Comparison of ENCODE assay signal across 24 cellular contexts in the genomic region with DNA sequence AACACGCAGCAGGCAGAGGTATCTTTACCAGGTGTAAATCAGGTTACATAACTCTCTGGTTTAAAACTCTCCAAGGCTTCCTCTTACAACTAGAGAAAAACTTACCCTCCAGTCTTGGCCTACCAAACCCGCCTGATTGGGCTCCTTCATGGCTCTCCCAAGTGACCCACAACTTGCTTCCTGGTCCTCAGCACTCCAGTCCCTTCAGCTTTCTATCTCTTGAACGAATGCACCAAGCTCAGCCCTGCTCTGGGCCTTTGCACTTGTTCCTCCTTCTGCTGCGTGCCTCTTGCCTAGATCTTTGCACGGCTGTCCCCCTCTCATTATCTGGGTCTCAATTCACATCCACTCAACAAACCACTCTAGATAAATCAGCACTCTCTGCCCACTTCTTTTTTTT. TPM values are rescaled to one million over a fixed set of nuclear protein-coding genes. Genes with fewer than 3 reads are reported as not detected.
DNase-seq lines count a peak whose midpoint lies in the region; ATAC-seq and TF ChIP-seq lines count a peak whose summit lies in the region.
"Had no signal": no experiment of that assay in that cellular context is flagged by ENCODE, and none has a peak within 500 bp of the region (broad histone marks: within the 10 kb centered on the region; RNA-seq: fewer than 3 reads in every experiment).

No MANE protein-coding gene starts in this region.

- no peaks in the 10 kb centered on the region for H3K36me3 ChIP-seq in CD8-positive, alpha-beta memory T cell (ENCODE audit: insufficient read depth, low read length)
- H3K36me3 ChIP-seq in prostate gland (no peaks in the 10 kb centered on the region), MM.1S (replicated peaks; ENCODE audit: insufficient read depth, low read length) (no peaks in the 10 kb centered on the region)
- H3K36me3 ChIP-seq: BLaER1, thyroid gland had no signal

- no peak overlapping the region for H3K4me2 ChIP-seq in MM.1S (ENCODE audit: low read depth, low read length)
- H3K4me2 ChIP-seq: PC-9 had no signal

- no peak overlapping the region for H3K9ac ChIP-seq in MM.1S (ENCODE audit: low read length)
- H3K9ac ChIP-seq: BLaER1 had no signal

- intact Hi-C loops in prostate gland (cut with DNase I): no loop called here

- no peak overlapping the region for H3K4me3 ChIP-seq in CD8-positive, alpha-beta memory T cell (ENCODE audit: low read length)
- H3K4me3 ChIP-seq in prostate gland (no peak overlapping the region), MM.1S (ENCODE audit: low read length) (no peak overlapping the region)
- H3K4me3 ChIP-seq: BLaER1, PC-9, thyroid gland had no signal

- H3K36me3 Mint-ChIP-seq in activated naive CD8-positive, alpha-beta T cell: no peaks in the 10 kb centered on the region
- no peaks in the 10 kb centered on the region for H3K36me3 Mint-ChIP-seq in activated naive CD8-positive, alpha-beta T cell treated with anti-CD3 and anti-CD28 coated beads, Interleukin-2, amount 50 U/mL, for 24 hours (ENCODE audit: low read depth)
- peaks cover 0 to 13% (median 3%) of the 10 kb centered on the region in 3 donors for H3K36me3 Mint-ChIP-seq in CD8-positive, alpha-beta memory T cell
- no peaks in the 10 kb centered on the region for H3K36me3 Mint-ChIP-seq in central memory CD8-positive, alpha-beta T cell (ENCODE audit: insufficient read depth)

- no peak overlapping the region for H2AFZ ChIP-seq in MM.1S (ENCODE audit: low read length)
- H2AFZ ChIP-seq: PC-9 had no signal

- no peak for ATAC-seq in activated naive CD8-positive, alpha-beta T cell treated with anti-CD3 and anti-CD28 coated beads, Interleukin-2, amount 50 U/mL, for 24 hours
- no peak for ATAC-seq in central memory CD8-positive, alpha-beta T cell (replicated peaks; ENCODE audit: extremely low read depth, poor library complexity, severe bottlenecking)
- ATAC-seq: HCT116 had no signal

- no peaks in the 10 kb centered on the region for H3K79me2 ChIP-seq in MM.1S (ENCODE audit: low read length)

- H3K4me1 Mint-ChIP-seq in activated naive CD8-positive, alpha-beta T cell (ENCODE audit: low read depth): peaks cover 29% of the 10 kb centered on the region
- peaks cover 27% of the 10 kb centered on the region for H3K4me1 Mint-ChIP-seq in activated naive CD8-positive, alpha-beta T cell treated with anti-CD3 and anti-CD28 coated beads, Interleukin-2, amount 50 U/mL, for 24 hours
- H3K4me1 Mint-ChIP-seq in CD8-positive, alpha-beta memory T cell: peaks cover 51 to 80% (median 77%) of the 10 kb centered on the region in 3 donors
- H3K4me1 Mint-ChIP-seq in central memory CD8-positive, alpha-beta T cell: peaks cover 26% of the 10 kb centered on the region

- DNase-seq in activated naive CD8-positive, alpha-beta T cell treated with anti-CD3 and anti-CD28 coated beads, Interleukin-2, amount 50 U/mL, for 24 hours: no peak
- DNase-seq in CD8-positive, alpha-beta memory T cell: no peak
- DNase-seq in central memory CD8-positive, alpha-beta T cell (ENCODE audit: low spot score in 2 of 2): no peak
- DNase-seq in prostate gland (ENCODE audit: low spot score) (no peak), MM.1S (no peak)
- DNase-seq in activated effector memory CD4-positive, alpha-beta T cell treated with Interleukin-2 at 50 U/mL for 16 hours: no peak
- DNase-seq: activated CD8-positive, alpha-beta memory T cell treated with anti-CD3 and anti-CD28 coated beads, Interleukin-2, amount 50 U/mL, for 48 hours; cortex of kidney; erythroblast; NCI-H1436; NCI-H2081; NCI-H2227 treated with DMSO at 0.1 percent for 48 hours; NCI-H526; NK-92 treated with Interleukin-12 subunit alpha and Interleukin-12 subunit beta, amount 100 ng/mL, for 24 hours; occipital lobe; PC-9; SHP77; stimulated activated CD4-positive, alpha-beta T cell treated with anti-CD3 and anti-CD28 coated beads, Interleukin-4, amount 100 ng/mL, for 1 hour; thyroid gland had no signal

- no peaks in the 10 kb centered on the region for H3K27me3 ChIP-seq in CD8-positive, alpha-beta memory T cell (ENCODE audit: insufficient read depth, low read length, poor library complexity, severe bottlenecking)
- no peaks in the 10 kb centered on the region for H3K27me3 ChIP-seq in prostate gland (replicated peaks; ENCODE audit: insufficient read depth)
- H3K27me3 ChIP-seq in MM.1S (replicated peaks; ENCODE audit: insufficient read depth, low read length): no peaks in the 10 kb centered on the region
- H3K27me3 ChIP-seq: BLaER1, thyroid gland had no signal

- POLR2A ChIA-PET in CD8-positive, alpha-beta memory T cell (lab: Charles Lee): interaction anchor here (1.6 to 1.9 kb wide), 2 partner anchors 10 to 115 kb away, joined by 7 to 10 read pairs; a partner anchor contains a TSS

- H3F3A ChIP-seq in MM.1S (ENCODE audit: insufficient read depth, low read length): 0 out of 2 replicates have a peak, but pooled peaks cover 5% of the 10 kb centered on the region

- no peaks in the 10 kb centered on the region for H3K9me3 ChIP-seq in CD8-positive, alpha-beta memory T cell (ENCODE audit: low read length)
- H3K9me3 ChIP-seq in prostate gland (no peaks in the 10 kb centered on the region), MM.1S (replicated peaks; ENCODE audit: insufficient read depth, low read length) (no peaks in the 10 kb centered on the region)
- H3K9me3 ChIP-seq: BLaER1, thyroid gland had no signal

- H3K9me2 ChIP-seq in MM.1S (replicated peaks; ENCODE audit: insufficient read depth, low read length): no peaks in the 10 kb centered on the region

- CTCF ChIA-PET in CD8-positive, alpha-beta memory T cell (lab: Charles Lee): interaction anchor here (1.1 to 2.8 kb wide), 3 partner anchors 17 to 115 kb away, joined by 3 to 17 read pairs (median 10); a partner anchor contains a TSS

- no peak overlapping the region for H3K27ac Mint-ChIP-seq in activated naive CD8-positive, alpha-beta T cell
- no peak overlapping the region for H3K27ac Mint-ChIP-seq in activated naive CD8-positive, alpha-beta T cell treated with anti-CD3 and anti-CD28 coated beads, Interleukin-2, amount 50 U/mL, for 24 hours
- H3K27ac Mint-ChIP-seq in CD8-positive, alpha-beta memory T cell: peak overlapping the region; percentile 77 to 97 (median 85)
- peak overlapping the region; percentile 88 for H3K27ac Mint-ChIP-seq in central memory CD8-positive, alpha-beta T cell (ENCODE audit: low read depth)

- H4K20me1 ChIP-seq in MM.1S (ENCODE audit: insufficient read depth, low read length): no peaks in the 10 kb centered on the region
- H4K20me1 ChIP-seq: BLaER1 had no signal

- H3K27me3 Mint-ChIP-seq in activated naive CD8-positive, alpha-beta T cell: no peaks in the 10 kb centered on the region
- no peaks in the 10 kb centered on the region for H3K27me3 Mint-ChIP-seq in activated naive CD8-positive, alpha-beta T cell treated with anti-CD3 and anti-CD28 coated beads, Interleukin-2, amount 50 U/mL, for 24 hours
- no peaks in the 10 kb centered on the region for H3K27me3 Mint-ChIP-seq in CD8-positive, alpha-beta memory T cell
- no peaks in the 10 kb centered on the region for H3K27me3 Mint-ChIP-seq in central memory CD8-positive, alpha-beta T cell

- TF ChIP-seq CTCF in prostate gland (IDR thresholded peaks at IDR 0.05): no peak
- TF ChIP-seq CTCF in MM.1S (IDR thresholded peaks at IDR 0.05; ENCODE audit: low read length): no peak

- WGBS in prostate gland: 94% methylated on average over 5 of the region's 5 CpGs

- H3K27ac ChIP-seq in CD8-positive, alpha-beta memory T cell (ENCODE audit: low read depth, low read length): no peak overlapping the region
- H3K27ac ChIP-seq in prostate gland (peak overlapping the region; percentile 85 to 87), MM.1S (ENCODE audit: low read length) (no peak overlapping the region)
- H3K27ac ChIP-seq: BLaER1, PC-9 had no signal

- no peaks in the 10 kb centered on the region for H3K9me3 Mint-ChIP-seq in activated naive CD8-positive, alpha-beta T cell (ENCODE audit: low read depth)
- H3K9me3 Mint-ChIP-seq in activated naive CD8-positive, alpha-beta T cell treated with anti-CD3 and anti-CD28 coated beads, Interleukin-2, amount 50 U/mL, for 24 hours: no peaks in the 10 kb centered on the region
- no peaks in the 10 kb centered on the region for H3K9me3 Mint-ChIP-seq in CD8-positive, alpha-beta memory T cell
- H3K9me3 Mint-ChIP-seq in central memory CD8-positive, alpha-beta T cell: no peaks in the 10 kb centered on the region

- H3K4me3 Mint-ChIP-seq in activated naive CD8-positive, alpha-beta T cell: peak overlapping the region; percentile 30
- H3K4me3 Mint-ChIP-seq in activated naive CD8-positive, alpha-beta T cell treated with anti-CD3 and anti-CD28 coated beads, Interleukin-2, amount 50 U/mL, for 24 hours: no peak overlapping the region
- peak overlapping the region in 6 of 7 donors; percentile 42 to 75 (median 59) for H3K4me3 Mint-ChIP-seq in CD8-positive, alpha-beta memory T cell
- peak overlapping the region; percentile 36 for H3K4me3 Mint-ChIP-seq in central memory CD8-positive, alpha-beta T cell

- H3K4me1 ChIP-seq in CD8-positive, alpha-beta memory T cell (ENCODE audit: insufficient read depth, low read length): peaks cover 23% of the 10 kb centered on the region
- no peaks in the 10 kb centered on the region for H3K4me1 ChIP-seq in prostate gland (replicated peaks)
- H3K4me1 ChIP-seq in MM.1S (ENCODE audit: low read length): peaks cover 12% of the 10 kb centered on the region

- TF ChIP-seq POLR2A in prostate gland (IDR thresholded peaks at IDR 0.05): no peak

RNA-seq across cellular contexts. Expression of a gene that starts 32.7 kb away (rescaled TPM):
- 100 to 1,000 TPM; 121 TPM for total RNA-seq in CD8-positive, alpha-beta memory T cell
- polyA plus RNA-seq in CD8-positive, alpha-beta memory T cell: 53.4 TPM
- total RNA-seq in prostate gland: 10 to 100 TPM; 77.4 to 84.1 TPM

RNA-seq across cellular contexts. Expression of a gene that starts 55.3 kb away (rescaled TPM):
- total RNA-seq in CD8-positive, alpha-beta memory T cell: not detected
- not detected for polyA plus RNA-seq in CD8-positive, alpha-beta memory T cell
- total RNA-seq in prostate gland: 1 to 10 TPM in 1 of 2 donors, under 1 TPM in 1; 0.91 to 3.3 TPM
- total RNA-seq: cardiac septum, occipital lobe, PC-9, pulmonary artery endothelial cell had no signal

Comparison
In these comparisons a context has a peak if more than half of its experiments do, and no peak if none do; other contexts are left out.
1. H3K27ac Mint-ChIP-seq: peak in CD8-positive, alpha-beta memory T cell (8 of 8) and central memory CD8-positive, alpha-beta T cell (single experiment); none in activated naive CD8-positive, alpha-beta T cell (single experiment) and activated naive CD8-positive, alpha-beta T cell treated with anti-CD3 and anti-CD28 coated beads, Interleukin-2, amount 50 U/mL, for 24 hours (single experiment).
2. H3K27ac ChIP-seq: peak in prostate gland (2 of 2); none in CD8-positive, alpha-beta memory T cell (single experiment) and MM.1S (single experiment).